Comparison of ENCODE assay signal across 2 cellular contexts in genomic region chr15:63663906-63664305, GRCh38.
TF ChIP-seq lines count a peak whose summit lies in the region.

No MANE protein-coding gene starts in this region.

TF ChIP-seq in SK-N-SH, 30 proteins besides CTCF, POLR2A, EP300 and RAD21 (continued from another document):
- TF ChIP-seq FOSL2 (IDR thresholded peaks at IDR 0.05; ENCODE audit: borderline replicate concordance, low read depth) (no peak), PBX3 (IDR thresholded peaks at IDR 0.05) (no peak), MEF2A (IDR thresholded peaks at IDR 0.05; ENCODE audit: borderline replicate concordance, low read depth) (no peak)
- TF ChIP-seq, protein P1, sequence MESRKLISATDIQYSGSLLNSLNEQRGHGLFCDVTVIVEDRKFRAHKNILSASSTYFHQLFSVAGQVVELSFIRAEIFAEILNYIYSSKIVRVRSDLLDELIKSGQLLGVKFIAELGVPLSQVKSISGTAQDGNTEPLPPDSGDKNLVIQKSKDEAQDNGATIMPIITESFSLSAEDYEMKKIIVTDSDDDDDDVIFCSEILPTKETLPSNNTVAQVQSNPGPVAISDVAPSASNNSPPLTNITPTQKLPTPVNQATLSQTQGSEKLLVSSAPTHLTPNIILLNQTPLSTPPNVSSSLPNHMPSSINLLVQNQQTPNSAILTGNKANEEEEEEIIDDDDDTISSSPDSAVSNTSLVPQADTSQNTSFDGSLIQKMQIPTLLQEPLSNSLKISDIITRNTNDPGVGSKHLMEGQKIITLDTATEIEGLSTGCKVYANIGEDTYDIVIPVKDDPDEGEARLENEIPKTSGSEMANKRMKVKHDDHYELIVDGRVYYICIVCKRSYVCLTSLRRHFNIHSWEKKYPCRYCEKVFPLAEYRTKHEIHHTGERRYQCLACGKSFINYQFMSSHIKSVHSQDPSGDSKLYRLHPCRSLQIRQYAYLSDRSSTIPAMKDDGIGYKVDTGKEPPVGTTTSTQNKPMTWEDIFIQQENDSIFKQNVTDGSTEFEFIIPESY (IDR thresholded peaks at IDR 0.05; ENCODE audit: borderline replicate concordance, low read depth): no peak
- TF ChIP-seq, protein P2, sequence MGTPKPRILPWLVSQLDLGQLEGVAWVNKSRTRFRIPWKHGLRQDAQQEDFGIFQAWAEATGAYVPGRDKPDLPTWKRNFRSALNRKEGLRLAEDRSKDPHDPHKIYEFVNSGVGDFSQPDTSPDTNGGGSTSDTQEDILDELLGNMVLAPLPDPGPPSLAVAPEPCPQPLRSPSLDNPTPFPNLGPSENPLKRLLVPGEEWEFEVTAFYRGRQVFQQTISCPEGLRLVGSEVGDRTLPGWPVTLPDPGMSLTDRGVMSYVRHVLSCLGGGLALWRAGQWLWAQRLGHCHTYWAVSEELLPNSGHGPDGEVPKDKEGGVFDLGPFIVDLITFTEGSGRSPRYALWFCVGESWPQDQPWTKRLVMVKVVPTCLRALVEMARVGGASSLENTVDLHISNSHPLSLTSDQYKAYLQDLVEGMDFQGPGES (IDR thresholded peaks at IDR 0.05; ENCODE audit: low read depth, low read length): no peak

TF ChIP-seq in SK-N-SH treated with all-trans-retinoic acid at 6 μM for 48 hours, 23 proteins besides CTCF, POLR2A, EP300 and RAD21 (continued from another document):
- TF ChIP-seq CSRNP3 (CRISPR knock-in tag; IDR thresholded peaks at IDR 0.05) (no peak), OSR1 (CRISPR knock-in tag; IDR thresholded peaks at IDR 0.05) (no peak), TSHZ2 (CRISPR knock-in tag; IDR thresholded peaks at IDR 0.05) (no peak), TCF4 (CRISPR knock-in tag; IDR thresholded peaks at IDR 0.05; ENCODE audit: borderline replicate concordance) (no peak), PPARA (CRISPR knock-in tag; IDR thresholded peaks at IDR 0.05; ENCODE audit: borderline replicate concordance) (no peak), ZC3H10 (CRISPR knock-in tag; IDR thresholded peaks at IDR 0.05) (no peak), ZNF70 (CRISPR knock-in tag; IDR thresholded peaks at IDR 0.05) (no peak), ARNTL (CRISPR knock-in tag; IDR thresholded peaks at IDR 0.05; ENCODE audit: borderline replicate concordance, low read depth) (no peak), TOX (CRISPR knock-in tag; IDR thresholded peaks at IDR 0.05; ENCODE audit: borderline replicate concordance) (no peak), ESRRG (CRISPR knock-in tag; IDR thresholded peaks at IDR 0.05) (no peak), BACH2 (CRISPR knock-in tag; IDR thresholded peaks at IDR 0.05; ENCODE audit: borderline replicate concordance) (no peak), CREB5 (CRISPR knock-in tag; IDR thresholded peaks at IDR 0.05; ENCODE audit: low read depth) (no peak), RARB (CRISPR knock-in tag; IDR thresholded peaks at IDR 0.05) (no peak), PATZ1 (CRISPR knock-in tag; IDR thresholded peaks at IDR 0.05; ENCODE audit: borderline replicate concordance) (no peak), GLIS3 (CRISPR knock-in tag; IDR thresholded peaks at IDR 0.05) (no peak), SNAI2 (CRISPR knock-in tag; IDR thresholded peaks at IDR 0.05) (no peak)
